1 cellular context compared by ENCODE assay signal in genomic region chr5:180067986-180068385, GRCh38.
TF ChIP-seq lines count a peak whose summit lies in the region.

No MANE protein-coding gene starts in this region.

TF ChIP-seq in WTC11, 78 proteins besides CTCF, POLR2A, EP300 and RAD21 (continued from another document):
- TF ChIP-seq ZNF425 (CRISPR knock-in tag; conservative IDR thresholded peaks at IDR 0.05), result no peak
- no peak for TF ChIP-seq MAX (CRISPR knock-in tag; IDR thresholded peaks at IDR 0.05)
- no peak for TF ChIP-seq HMGA2 (CRISPR knock-in tag; IDR thresholded peaks at IDR 0.05)
- TF ChIP-seq ZNF532 (CRISPR knock-in tag; IDR thresholded peaks at IDR 0.05; ENCODE audit: borderline replicate concordance), result no peak
- TF ChIP-seq, protein P1, sequence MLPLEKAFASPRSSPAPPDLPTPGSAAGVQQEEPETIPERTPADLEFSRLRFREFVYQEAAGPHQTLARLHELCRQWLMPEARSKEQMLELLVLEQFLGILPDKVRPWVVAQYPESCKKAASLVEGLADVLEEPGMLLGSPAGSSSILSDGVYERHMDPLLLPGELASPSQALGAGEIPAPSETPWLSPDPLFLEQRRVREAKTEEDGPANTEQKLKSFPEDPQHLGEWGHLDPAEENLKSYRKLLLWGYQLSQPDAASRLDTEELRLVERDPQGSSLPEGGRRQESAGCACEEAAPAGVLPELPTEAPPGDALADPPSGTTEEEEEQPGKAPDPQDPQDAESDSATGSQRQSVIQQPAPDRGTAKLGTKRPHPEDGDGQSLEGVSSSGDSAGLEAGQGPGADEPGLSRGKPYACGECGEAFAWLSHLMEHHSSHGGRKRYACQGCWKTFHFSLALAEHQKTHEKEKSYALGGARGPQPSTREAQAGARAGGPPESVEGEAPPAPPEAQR (CRISPR knock-in tag; IDR thresholded peaks at IDR 0.05), result no peak
- TF ChIP-seq, protein P2, sequence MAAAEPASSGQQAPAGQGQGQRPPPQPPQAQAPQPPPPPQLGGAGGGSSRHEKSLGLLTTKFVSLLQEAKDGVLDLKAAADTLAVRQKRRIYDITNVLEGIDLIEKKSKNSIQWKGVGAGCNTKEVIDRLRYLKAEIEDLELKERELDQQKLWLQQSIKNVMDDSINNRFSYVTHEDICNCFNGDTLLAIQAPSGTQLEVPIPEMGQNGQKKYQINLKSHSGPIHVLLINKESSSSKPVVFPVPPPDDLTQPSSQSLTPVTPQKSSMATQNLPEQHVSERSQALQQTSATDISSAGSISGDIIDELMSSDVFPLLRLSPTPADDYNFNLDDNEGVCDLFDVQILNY (CRISPR knock-in tag; IDR thresholded peaks at IDR 0.05), result no peak
- no peak for TF ChIP-seq ETV6 (CRISPR knock-in tag; IDR thresholded peaks at IDR 0.05)
- no peak for TF ChIP-seq ZNF423 (CRISPR knock-in tag; IDR thresholded peaks at IDR 0.05)
- TF ChIP-seq ZNF232 (CRISPR knock-in tag; IDR thresholded peaks at IDR 0.05), result no peak
- TF ChIP-seq, protein P3, sequence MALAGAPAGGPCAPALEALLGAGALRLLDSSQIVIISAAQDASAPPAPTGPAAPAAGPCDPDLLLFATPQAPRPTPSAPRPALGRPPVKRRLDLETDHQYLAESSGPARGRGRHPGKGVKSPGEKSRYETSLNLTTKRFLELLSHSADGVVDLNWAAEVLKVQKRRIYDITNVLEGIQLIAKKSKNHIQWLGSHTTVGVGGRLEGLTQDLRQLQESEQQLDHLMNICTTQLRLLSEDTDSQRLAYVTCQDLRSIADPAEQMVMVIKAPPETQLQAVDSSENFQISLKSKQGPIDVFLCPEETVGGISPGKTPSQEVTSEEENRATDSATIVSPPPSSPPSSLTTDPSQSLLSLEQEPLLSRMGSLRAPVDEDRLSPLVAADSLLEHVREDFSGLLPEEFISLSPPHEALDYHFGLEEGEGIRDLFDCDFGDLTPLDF (CRISPR knock-in tag; IDR thresholded peaks at IDR 0.05), result no peak
- TF ChIP-seq, protein P4, sequence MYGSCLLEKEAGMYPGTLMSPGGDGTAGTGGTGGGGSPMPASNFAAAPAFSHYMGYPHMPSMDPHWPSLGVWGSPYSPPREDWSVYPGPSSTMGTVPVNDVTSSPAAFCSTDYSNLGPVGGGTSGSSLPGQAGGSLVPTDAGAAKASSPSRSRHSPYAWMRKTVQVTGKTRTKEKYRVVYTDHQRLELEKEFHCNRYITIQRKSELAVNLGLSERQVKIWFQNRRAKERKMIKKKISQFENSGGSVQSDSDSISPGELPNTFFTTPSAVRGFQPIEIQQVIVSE (CRISPR knock-in tag; IDR thresholded peaks at IDR 0.05; ENCODE audit: borderline replicate concordance), result no peak
- no peak for TF ChIP-seq ZNF219 (CRISPR knock-in tag; IDR thresholded peaks at IDR 0.05; ENCODE audit: borderline replicate concordance)
- TF ChIP-seq, protein P5, sequence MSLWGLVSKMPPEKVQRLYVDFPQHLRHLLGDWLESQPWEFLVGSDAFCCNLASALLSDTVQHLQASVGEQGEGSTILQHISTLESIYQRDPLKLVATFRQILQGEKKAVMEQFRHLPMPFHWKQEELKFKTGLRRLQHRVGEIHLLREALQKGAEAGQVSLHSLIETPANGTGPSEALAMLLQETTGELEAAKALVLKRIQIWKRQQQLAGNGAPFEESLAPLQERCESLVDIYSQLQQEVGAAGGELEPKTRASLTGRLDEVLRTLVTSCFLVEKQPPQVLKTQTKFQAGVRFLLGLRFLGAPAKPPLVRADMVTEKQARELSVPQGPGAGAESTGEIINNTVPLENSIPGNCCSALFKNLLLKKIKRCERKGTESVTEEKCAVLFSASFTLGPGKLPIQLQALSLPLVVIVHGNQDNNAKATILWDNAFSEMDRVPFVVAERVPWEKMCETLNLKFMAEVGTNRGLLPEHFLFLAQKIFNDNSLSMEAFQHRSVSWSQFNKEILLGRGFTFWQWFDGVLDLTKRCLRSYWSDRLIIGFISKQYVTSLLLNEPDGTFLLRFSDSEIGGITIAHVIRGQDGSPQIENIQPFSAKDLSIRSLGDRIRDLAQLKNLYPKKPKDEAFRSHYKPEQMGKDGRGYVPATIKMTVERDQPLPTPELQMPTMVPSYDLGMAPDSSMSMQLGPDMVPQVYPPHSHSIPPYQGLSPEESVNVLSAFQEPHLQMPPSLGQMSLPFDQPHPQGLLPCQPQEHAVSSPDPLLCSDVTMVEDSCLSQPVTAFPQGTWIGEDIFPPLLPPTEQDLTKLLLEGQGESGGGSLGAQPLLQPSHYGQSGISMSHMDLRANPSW (CRISPR knock-in tag; conservative IDR thresholded peaks at IDR 0.05; ENCODE audit: low read depth), result no peak
